2 cellular contexts compared by ENCODE assay signal in genomic region chrX:40143987-40144386, GRCh38.
TF ChIP-seq lines count a peak whose summit lies in the region.

No MANE protein-coding gene starts in this region.

TF ChIP-seq in HepG2, 621 proteins besides CTCF, POLR2A, EP300 and RAD21:
- TF ChIP-seq THAP11 (CRISPR knock-in tag; IDR thresholded peaks at IDR 0.05) (no peak), KLF9 (CRISPR knock-in tag; IDR thresholded peaks at IDR 0.05; ENCODE audit: low read depth) (no peak), CEBPB (IDR thresholded peaks at IDR 0.05; ENCODE audit: borderline replicate concordance, low read depth, low read length) (peak; percentile 22; the same call in 1 of the 2 replicates), PTBP1 (IDR thresholded peaks at IDR 0.05; ENCODE audit: low read depth, low read length, poor library complexity, severe bottlenecking) (no peak)
TF ChIP-seq in HepG2: peak in this region for 1.

TF ChIP-seq in K562, 482 proteins besides CTCF, POLR2A, EP300 and RAD21:
- TF ChIP-seq FOXK2 (conservative IDR thresholded peaks at IDR 0.05 in 1 of 2, IDR thresholded peaks at IDR 0.05 in 1 of 2; ENCODE audit: low read depth in 2 of 2) (no peak), CEBPB (tag; IDR thresholded peaks at IDR 0.05) (peak; percentile 61), SREBF2 (CRISPR knock-in tag; IDR thresholded peaks at IDR 0.05) (no peak), HEY1 (CRISPR knock-in tag; IDR thresholded peaks at IDR 0.05; ENCODE audit: borderline replicate concordance) (no peak), ZKSCAN1 (IDR thresholded peaks at IDR 0.05; ENCODE audit: low read depth, low read length) (no peak), PRMT5 (CRISPR knock-in tag; IDR thresholded peaks at IDR 0.05) (no peak)
